In genomic region chr2:6952116-6952515, GRCh38 we compare ENCODE assay signal across 21 cellular contexts. TPM values are rescaled to one million over a fixed set of nuclear protein-coding genes. Genes with fewer than 3 reads are reported as not detected.
A peak's percentile ranks its signal among the peaks of the same experiment; 100 is the strongest.
DNase-seq lines count a peak whose midpoint lies in the region; ATAC-seq and TF ChIP-seq lines count a peak whose summit lies in the region.
"Had no signal": no experiment of that assay in that cellular context is flagged by ENCODE, and none has a peak within 500 bp of the region (broad histone marks: within the 10 kb centered on the region; RNA-seq: fewer than 3 reads in every experiment).

No MANE protein-coding gene starts in this region.

- no peaks in the 10 kb centered on the region for H3K9me3 Mint-ChIP-seq in mesothelial cell of epicardium
- H3K9me3 Mint-ChIP-seq: CD4-positive, CD25-positive, alpha-beta regulatory T cell; GM23338 had no signal

- H3K79me2 ChIP-seq in Karpas-422 (ENCODE audit: low read length) = no peaks in the 10 kb centered on the region

- H3K36me3 Mint-ChIP-seq in mesothelial cell of epicardium = peaks cover 8% of the 10 kb centered on the region

- H3K27ac Mint-ChIP-seq in mesothelial cell of epicardium = peak overlapping the region; percentile 48
- H3K27ac Mint-ChIP-seq: CD4-positive, CD25-positive, alpha-beta regulatory T cell; GM23338 had no signal

- H3K4me1 Mint-ChIP-seq in mesothelial cell of epicardium = peaks cover 33% of the 10 kb centered on the region
- H3K4me1 Mint-ChIP-seq: GM23338 had no signal

- no peaks in the 10 kb centered on the region for H3K9me3 ChIP-seq in Karpas-422 (ENCODE audit: low read length)
- H3K9me3 ChIP-seq: HAP-1, SJCRH30 had no signal

- no peak overlapping the region for H3K4me3 ChIP-seq in Karpas-422 (ENCODE audit: low read length)
- H3K4me3 ChIP-seq: GM23338, HAP-1, SJCRH30 had no signal

- H2AFZ ChIP-seq in Karpas-422 (ENCODE audit: low read length) = no peak overlapping the region
- H2AFZ ChIP-seq: GM23338 had no signal

- H3K36me3 ChIP-seq in Karpas-422 (ENCODE audit: insufficient read depth, low read length) = no peaks in the 10 kb centered on the region
- H3K36me3 ChIP-seq: HAP-1, SJCRH30 had no signal

- no peaks in the 10 kb centered on the region for H3K27me3 Mint-ChIP-seq in mesothelial cell of epicardium (ENCODE audit: low read depth)
- H3K27me3 Mint-ChIP-seq: CD4-positive, CD25-positive, alpha-beta regulatory T cell had no signal

- ATAC-seq in SK-N-SH treated with all-trans-retinoic acid at 6 μM for 48 hours (no peak), HG03432 (IDR thresholded peaks at IDR 0.05; ENCODE audit: unreplicated experiment) (no peak), GM21360 (IDR thresholded peaks at IDR 0.05; ENCODE audit: unreplicated experiment) (no peak)
- ATAC-seq: GM23338 had no signal

- no peak overlapping the region for H3K4me2 ChIP-seq in Karpas-422 (ENCODE audit: low read depth, low read length, poor library complexity, severe bottlenecking)
- H3K4me2 ChIP-seq: GM23338 had no signal

- no peak overlapping the region for H3K27ac ChIP-seq in Karpas-422 (ENCODE audit: low read length)
- H3K27ac ChIP-seq: SJCRH30 had no signal

- H3K27me3 ChIP-seq in Karpas-422 (ENCODE audit: low read length) = no peaks in the 10 kb centered on the region
- H3K27me3 ChIP-seq: SJCRH30 had no signal

- H4K20me1 ChIP-seq in Karpas-422 (ENCODE audit: insufficient read depth, low read depth, low read length) = no peaks in the 10 kb centered on the region

- no peak for TF ChIP-seq CTCF in mesothelial cell of epicardium (IDR thresholded peaks at IDR 0.05; ENCODE audit: unreplicated experiment)

- H3K9me2 ChIP-seq in Karpas-422 (replicated peaks; ENCODE audit: insufficient read depth, low read length) = no peaks in the 10 kb centered on the region

- H3K9ac ChIP-seq in Karpas-422 (ENCODE audit: low read length) = no peak overlapping the region

- H3K4me1 ChIP-seq in Karpas-422 (ENCODE audit: low read length) = no peaks in the 10 kb centered on the region
- H3K4me1 ChIP-seq: HAP-1, SJCRH30 had no signal

- DNase-seq in Karpas-422 (peak; percentile 14), fibroblast of gingiva (ENCODE audit: low read depth) (peak; percentile 36), mesothelial cell of epicardium (ENCODE audit: low spot score in 2 of 2, unreplicated experiment in 2 of 2) (no peak), NOMO-1 treated with dmso at 0.1 percent for 144 hours (lab: John Stamatoyannopoulos, UW; ENCODE audit: unreplicated experiment) (no peak), NOMO-1 treated with DMSO at 0.1 percent for 48 hours (lab: John Stamatoyannopoulos, UW; ENCODE audit: unreplicated experiment) (no peak)
- DNase-seq: CD4-positive, CD25-positive, alpha-beta regulatory T cell; DMS79; KG1; NCI-H1092 treated with DMSO at 0.1 percent for 48 hours; NCI-H1436 treated with DMSO at 0.1 percent for 48 hours; NCI-H2029; NCI-H2227 treated with DMSO at 0.1 percent for 48 hours; NCI-H510A treated with DMSO at 0.1 percent for 48 hours; NCI-H774; OCI-M1; SJCRH30 had no signal

- H3K4me3 Mint-ChIP-seq in mesothelial cell of epicardium = no peak overlapping the region
- H3K4me3 Mint-ChIP-seq: CD4-positive, CD25-positive, alpha-beta regulatory T cell; GM23338 had no signal

TF ChIP-seq in SK-N-SH treated with all-trans-retinoic acid at 6 μM for 48 hours, 23 proteins besides CTCF, POLR2A, EP300 and RAD21:
- TF ChIP-seq GLIS3 (CRISPR knock-in tag; IDR thresholded peaks at IDR 0.05) (no peak), TSHZ2 (CRISPR knock-in tag; IDR thresholded peaks at IDR 0.05) (no peak), ZNF8 (CRISPR knock-in tag; IDR thresholded peaks at IDR 0.05) (no peak), PATZ1 (CRISPR knock-in tag; IDR thresholded peaks at IDR 0.05; ENCODE audit: borderline replicate concordance) (no peak), CREB5 (CRISPR knock-in tag; IDR thresholded peaks at IDR 0.05; ENCODE audit: low read depth) (no peak), TOX (CRISPR knock-in tag; IDR thresholded peaks at IDR 0.05; ENCODE audit: borderline replicate concordance) (no peak), TCF4 (CRISPR knock-in tag; IDR thresholded peaks at IDR 0.05; ENCODE audit: borderline replicate concordance) (peak; percentile 71)
TF ChIP-seq in SK-N-SH treated with all-trans-retinoic acid at 6 μM for 48 hours: peak in this region for 1.

RNA-seq across cellular contexts. Expression of gene RNF144A, which starts 34.9 kb away (rescaled TPM):
- total RNA-seq in Karpas-422 (2014; rRNA removed; shearing (Covaris generic); ENCODE audit: low replicate concordance) = 0.07 and 0.29 TPM in 2 replicates
- total RNA-seq in mesothelial cell of epicardium = 52.3 to 54.4 TPM (median 52.8 TPM) in 3 replicates

Comparison
In these comparisons a context has a peak if more than half of its experiments do, and no peak if none do; other contexts are left out.
1. DNase-seq: peak in Karpas-422 (single experiment) and fibroblast of gingiva (single experiment); none in mesothelial cell of epicardium (0 of 2), NOMO-1 treated with dmso at 0.1 percent for 144 hours (single experiment) and NOMO-1 treated with DMSO at 0.1 percent for 48 hours (single experiment).
2. RNA of gene RNF144A, which starts 34.9 kb away (total RNA-seq): 52.3 to 54.4 TPM in mesothelial cell of epicardium; 0.07 to 0.29 TPM in Karpas-422; every median in the first group is over 10 times any median in the second.